ENCODE assay signal across 11 cellular contexts in the genomic region with DNA sequence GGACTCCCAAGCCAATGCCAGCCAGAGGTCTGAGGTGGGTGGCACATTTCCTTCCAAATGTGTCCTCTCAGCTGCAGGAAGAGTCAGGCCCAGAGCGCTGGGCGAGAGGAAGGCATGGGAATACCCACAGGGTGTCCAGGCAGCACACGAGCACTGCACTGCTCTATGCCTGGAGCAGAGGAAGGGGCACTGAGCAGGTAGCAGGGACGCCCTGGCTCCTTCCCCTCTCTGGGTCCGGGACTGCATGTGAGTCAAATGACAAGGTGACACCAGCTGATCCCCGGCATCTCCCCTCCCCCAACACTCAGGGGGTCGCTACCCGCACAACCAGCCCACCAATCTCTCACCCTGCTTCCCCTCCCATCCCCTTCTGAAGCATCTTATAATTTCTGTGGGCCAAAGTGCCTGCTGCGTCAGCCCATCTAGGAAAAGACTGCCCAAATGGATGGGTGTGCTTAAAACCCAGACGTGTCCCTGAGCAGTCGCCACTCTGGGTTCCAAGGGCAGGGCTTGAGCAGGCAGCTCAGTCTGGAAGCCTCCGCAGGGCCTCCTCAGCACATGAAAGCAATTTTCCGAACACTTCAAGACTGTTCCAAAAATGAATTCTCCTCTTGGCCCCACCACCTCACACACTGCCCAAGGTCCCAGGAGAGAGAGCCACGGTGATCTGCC. TPM values are rescaled to one million over a fixed set of nuclear protein-coding genes. Genes with fewer than 3 reads are reported as not detected.
DNase-seq lines count a peak whose midpoint lies in the region; ATAC-seq and TF ChIP-seq lines count a peak whose summit lies in the region.
"Had no signal": no experiment of that assay in that cellular context is flagged by ENCODE, and none has a peak within 500 bp of the region (broad histone marks: within the 10 kb centered on the region; RNA-seq: fewer than 3 reads in every experiment).

No MANE protein-coding gene starts in this region.

- peak overlapping the region; percentile 98 for H3K4me2 ChIP-seq in HCT116 (ENCODE audit: low read length)

- TF ChIP-seq CTCF in HCT116 (IDR thresholded peaks at IDR 0.05 in 2 of 3, conservative IDR thresholded peaks at IDR 0.05 in 1 of 3; ENCODE audit: borderline replicate concordance in 1 of 3, insufficient read depth in 1 of 3, low read depth in 2 of 3, low read length in 2 of 3) = no peak
- TF ChIP-seq CTCF in right lobe of liver (IDR thresholded peaks at IDR 0.05) = no peak
- TF ChIP-seq CTCF in stomach (IDR thresholded peaks at IDR 0.05) = no peak

- H3K9me3 ChIP-seq in HCT116 (ENCODE audit: control insufficient read depth in 1 of 2, insufficient read depth in 1 of 2, low read depth in 1 of 2, low read length in 2 of 2) = no peaks in the 10 kb centered on the region
- no peaks in the 10 kb centered on the region for H3K9me3 ChIP-seq in right lobe of liver
- no peaks in the 10 kb centered on the region for H3K9me3 ChIP-seq in stomach

- RAD21 ChIA-PET in HCT116 (lab: Charles Lee; ENCODE audit: low non-redundant PET in 1 of 2, low total read pairs in 2 of 2, uncharacterized antibody in 2 of 2, unreplicated experiment in 2 of 2) = no interaction called here

- H3K9me2 ChIP-seq in HCT116 (ENCODE audit: insufficient read depth) = no peaks in the 10 kb centered on the region

- no peaks in the 10 kb centered on the region for H3K36me3 ChIP-seq in HCT116 (ENCODE audit: control insufficient read depth in 1 of 2, insufficient read depth in 2 of 2, low read length in 2 of 2)
- H3K36me3 ChIP-seq in right lobe of liver = no peaks in the 10 kb centered on the region
- no peaks in the 10 kb centered on the region for H3K36me3 ChIP-seq in stomach

- H3K4me3 ChIP-seq in HCT116 (replicated peaks in 1 of 2; ENCODE audit: low read depth in 1 of 2, low read length in 2 of 2) (0 out of 4 replicates have a peak overlapping the region, but pooled peaks of 1 of the 2 experiments have one; percentile 82), right lobe of liver (peak overlapping the region in 2 of 3 donors; percentile 85 to 95), stomach (peak overlapping the region; percentile 7 to 98 (median 82))

- peak overlapping the region; percentile 14; the same call in 1 of the 2 replicates for H3K9ac ChIP-seq in HCT116 (ENCODE audit: low read length)

- H3K27me3 ChIP-seq in HCT116 (ENCODE audit: insufficient read depth, low read length) (no peaks in the 10 kb centered on the region), right lobe of liver (no peaks in the 10 kb centered on the region), stomach (peaks cover 0 to 37% (median 7%) of the 10 kb centered on the region in 3 donors)

- ATAC-seq in HCT116 (no peak), right lobe of liver (no peak), HG03520 (IDR thresholded peaks at IDR 0.05; ENCODE audit: unreplicated experiment) (no peak)

- CTCF ChIA-PET in HCT116 (lab: Charles Lee) = no interaction called here

- BruUV-seq in HCT116 (replicated peaks; lab: Mats Ljungman, UMichigan) = no TSS peak

- no peak for TF ChIP-seq RAD21 in HCT116 (IDR thresholded peaks at IDR 0.05; ENCODE audit: low read depth)

- H2AFZ ChIP-seq in HCT116 (ENCODE audit: low read depth, low read length, poor library complexity, severe bottlenecking) = no peak overlapping the region

- TF ChIP-seq POLR2A in HCT116 (IDR thresholded peaks at IDR 0.05; ENCODE audit: borderline replicate concordance, extremely low read depth, insufficient read depth, insufficient read length) (no peak), right lobe of liver (IDR thresholded peaks at IDR 0.05) (no peak), stomach (IDR thresholded peaks at IDR 0.05) (no peak)

- POLR2A ChIA-PET in HCT116 (lab: Charles Lee) = no interaction called here

- no peak for TF ChIP-seq EP300 in stomach (IDR thresholded peaks at IDR 0.05)

- DNase-seq in HCT116 (ENCODE audit: low read depth, low spot score) (no peak), caudate nucleus (lab: John Stamatoyannopoulos, UW) (no peak), right lobe of liver (no peak), stomach (no peak), NCI-H2227 treated with DMSO at 0.1 percent for 48 hours (lab: John Stamatoyannopoulos, UW) (no peak), NCI-H2081 treated with DMSO at 0.1 percent for 48 hours (lab: John Stamatoyannopoulos, UW) (no peak), NOMO-1 (lab: John Stamatoyannopoulos, UW; ENCODE audit: unreplicated experiment in 2 of 2) (no peak)
- DNase-seq: GF-D8, MV-4-11, SHP77 had no signal

- intact Hi-C loops in HCT116 (cut with micrococcal nuclease) = no loop called here
- intact Hi-C loops in right lobe of liver (cut with DNase I) = no loop called here
- intact Hi-C loops in stomach (cut with DNase I; ENCODE audit: low total_unique reads) = no loop called here

- H3K4me1 ChIP-seq in HCT116 (ENCODE audit: control insufficient read depth in 1 of 2, insufficient read depth in 2 of 2, low read length in 2 of 2) (peaks cover 42 to 52% of the 10 kb centered on the region in 2 experiments), right lobe of liver (peaks cover 0 to 39% (median 23%) of the 10 kb centered on the region in 4 donors), stomach (peaks cover 39 to 78% (median 73%) of the 10 kb centered on the region in 4 donors)

- no peaks in the 10 kb centered on the region for H4K20me1 ChIP-seq in HCT116 (ENCODE audit: insufficient read depth)

- peaks cover 65% of the 10 kb centered on the region for H3K79me2 ChIP-seq in HCT116 (ENCODE audit: insufficient read depth, low read length)

- H3K27ac ChIP-seq in HCT116 (ENCODE audit: low read depth, low read length) (peak overlapping the region; percentile 88), caudate nucleus (ENCODE audit: low read depth, low read length) (peak overlapping the region; percentile 87), right lobe of liver (peak overlapping the region; percentile 89 to 96 (median 92)), stomach (peak overlapping the region in 4 of 5 donors; percentile 94 to 96 (median 96))

- 20% methylated on average over 2 of the region's 14 CpGs for WGBS in right lobe of liver (ENCODE audit: insufficient coverage, low coverage, low lambda C conversion rate, missing lambda C conversion rate)
- 76 to 83% (median 77%) methylated on average over 14 of the region's 14 CpGs for WGBS in stomach, 5 donors

TF ChIP-seq in HCT116, 20 proteins besides CTCF, POLR2A, EP300 and RAD21:
- TF ChIP-seq CBX3 (IDR thresholded peaks at IDR 0.05; ENCODE audit: low read depth) (no peak), FOSL1 (IDR thresholded peaks at IDR 0.05; ENCODE audit: low read depth) (no peak), ZNF274 (IDR thresholded peaks at IDR 0.05; ENCODE audit: low read depth, low read length) (no peak), EZH2 (IDR thresholded peaks at IDR 0.05) (no peak), JUND (IDR thresholded peaks at IDR 0.05) (no peak), CEBPB (IDR thresholded peaks at IDR 0.05; ENCODE audit: low read depth) (no peak)

RNA-seq across cellular contexts. Expression of gene BCAR1, which starts 12.0 kb away (rescaled TPM):
- 49.6 TPM for total RNA-seq in HCT116 (2021; ENCODE audit: unreplicated experiment)
- polyA plus RNA-seq in HCT116 (2012) = 33.8 and 34.4 TPM in 2 replicates
- 100 to 1,000 TPM in 1 of 6 experiments, 10 to 100 TPM in 5; 29.2 to 108 (median 51.2) TPM for total RNA-seq in right lobe of liver
- total RNA-seq in stomach = 100 to 1,000 TPM in 3 of 5 donors, 10 to 100 TPM in 2; 44.4 to 219 (median 122) TPM
- 10 to 100 TPM; 34.7 to 51.5 (median 45.6) TPM for polyA plus RNA-seq in stomach

RNA-seq across cellular contexts. Expression of gene CTRB1, which starts 44.6 kb away (rescaled TPM):
- 5.6 TPM for total RNA-seq in HCT116 (2021; ENCODE audit: unreplicated experiment)
- polyA plus RNA-seq in HCT116 (2012) = 0.10 TPM in 1 of 2 replicates, not detected in the other
- total RNA-seq in right lobe of liver = not detected
- total RNA-seq in stomach = not detected
- 10 to 100 TPM in 1 of 3 donors, 1 to 10 TPM in 2; 2.5 to 35.9 (median 2.9) TPM for polyA plus RNA-seq in stomach

RNA-seq across cellular contexts. Expression of gene CTRB2, which starts 56.5 kb away (rescaled TPM):
- total RNA-seq in HCT116 (2021; ENCODE audit: unreplicated experiment) (10.0 TPM), right lobe of liver (not detected), stomach (not detected)
- 0.03 TPM in 1 of 2 replicates, not detected in the other for polyA plus RNA-seq in HCT116 (2012)
- polyA plus RNA-seq in stomach = 10 to 100 TPM in 1 of 3 donors, 1 to 10 TPM in 2; 2.7 to 26.6 (median 4.0) TPM
